ENCODE assay signal across 9 cellular contexts in the genomic region with DNA sequence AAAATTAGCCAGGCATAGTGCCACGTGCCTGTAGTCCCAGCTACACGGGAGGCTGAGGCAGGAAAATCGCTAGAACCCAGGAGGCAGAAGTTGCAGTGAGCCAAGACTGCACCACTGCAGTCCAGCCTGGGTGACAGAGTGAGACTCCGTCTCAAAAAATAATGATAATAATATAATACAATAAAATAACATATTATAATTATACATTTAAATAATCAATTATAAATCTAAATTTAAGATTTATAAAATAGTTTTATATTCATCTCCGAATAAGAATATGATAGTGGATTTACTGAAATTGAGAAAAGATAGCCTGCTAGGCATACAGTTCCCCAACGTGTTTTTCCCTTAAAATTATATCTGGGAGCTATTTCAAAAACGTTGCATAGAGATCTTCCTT.
"Had no signal": no experiment of that assay in that cellular context is flagged by ENCODE, and none has a peak within 500 bp of the region (broad histone marks: within the 10 kb centered on the region; RNA-seq: fewer than 3 reads in every experiment).

No MANE protein-coding gene starts in this region.

- H3K4me3 Mint-ChIP-seq: GM23338, H9, HFFc6 had no signal

- H3K4me1 ChIP-seq: HAP-1 had no signal

- H3K9me3 ChIP-seq: HAP-1 had no signal

- DNase-seq: GM23248, GOT3, H7, H9, HCEC 1CT, HFFc6 had no signal

- H3K36me3 ChIP-seq: HAP-1 had no signal

- ATAC-seq: GM23338, HCT116 had no signal

- H3K27ac Mint-ChIP-seq: GM23338, HFFc6 had no signal

- H3K9ac ChIP-seq: GM23248 had no signal

- H3K4me3 ChIP-seq: GM23248, GM23338, HAP-1 had no signal

- H3K4me1 Mint-ChIP-seq: GM23338, H9 had no signal

- H3K4me2 ChIP-seq: GM23338 had no signal

- H3K27ac ChIP-seq: GM23248 had no signal

- H2AFZ ChIP-seq: GM23248, GM23338 had no signal

- H3K9me3 Mint-ChIP-seq: GM23338, H9 had no signal
